Comparison of ENCODE assay signal across 8 cellular contexts in genomic region chr17:35568561-35568960, GRCh38. TPM values are rescaled to one million over a fixed set of nuclear protein-coding genes. Genes with fewer than 3 reads are reported as not detected.
DNase-seq lines count a peak whose midpoint lies in the region; FAIRE-seq and TF ChIP-seq lines count a peak whose summit lies in the region.

No MANE protein-coding gene starts in this region.

- no peaks in the 10 kb centered on the region for H3K9me2 ChIP-seq in hepatocyte (replicated peaks; ENCODE audit: insufficient read depth)

- FAIRE-seq in small intestine (lab: Jason Lieb, UNC): no peak

- H2AFZ ChIP-seq in hepatocyte: peak overlapping the region; percentile 74

- peaks cover 41% of the 10 kb centered on the region for H3K79me2 ChIP-seq in hepatocyte

- DNase-seq in G401 (ENCODE audit: low spot score): peak; percentile 13
- DNase-seq in NB4 (ENCODE audit: low read depth): peak; percentile 56
- DNase-seq in activated naive CD4-positive, alpha-beta T cell treated with anti-CD3 and anti-CD28 coated beads for 36 hours: peak; percentile 54
- peak; percentile 61 for DNase-seq in hepatocyte (ENCODE audit: low spot score)
- DNase-seq in small intestine: peak; percentile 71
- no peak for DNase-seq in T1000 (lab: John Stamatoyannopoulos, UW)
- DNase-seq in midbrain (lab: John Stamatoyannopoulos, UW): no peak
- no peak for DNase-seq in NCI-H146 treated with DMSO at 0.1 percent for 48 hours (lab: John Stamatoyannopoulos, UW; ENCODE audit: unreplicated experiment)

- H3K27ac Mint-ChIP-seq in activated naive CD4-positive, alpha-beta T cell treated with anti-CD3 and anti-CD28 coated beads for 36 hours: peak overlapping the region; percentile 86

- no peak for TF ChIP-seq CTCF in NB4 (IDR thresholded peaks at IDR 0.05; ENCODE audit: low read depth, low read length)
- TF ChIP-seq CTCF in hepatocyte (IDR thresholded peaks at IDR 0.05; ENCODE audit: poor library complexity): no peak

- H3K4me1 ChIP-seq in hepatocyte (ENCODE audit: insufficient read depth) (peaks cover 18% of the 10 kb centered on the region), small intestine (ENCODE audit: control insufficient read depth in 2 of 2, insufficient read depth in 1 of 2, low read depth in 1 of 2, low read length in 1 of 2) (peaks cover 0 to 5% of the 10 kb centered on the region in 2 donors)

- H4K20me1 ChIP-seq in hepatocyte (ENCODE audit: insufficient read depth, poor library complexity, severe bottlenecking): no peaks in the 10 kb centered on the region

- no peaks in the 10 kb centered on the region for H3K9me3 ChIP-seq in hepatocyte (ENCODE audit: low read depth)
- H3K9me3 ChIP-seq in small intestine (ENCODE audit: control insufficient read depth, low read depth): no peaks in the 10 kb centered on the region

- peak overlapping the region; percentile 80 for H3K27ac ChIP-seq in hepatocyte
- peak overlapping the region; percentile 79 to 94 for H3K27ac ChIP-seq in small intestine (ENCODE audit: low read depth in 1 of 2, low read length in 1 of 2)

- no peaks in the 10 kb centered on the region for H3K9me3 Mint-ChIP-seq in activated naive CD4-positive, alpha-beta T cell treated with anti-CD3 and anti-CD28 coated beads for 36 hours

- peak overlapping the region; percentile 83 for H3K4me2 ChIP-seq in hepatocyte

- no peaks in the 10 kb centered on the region for H3K36me3 ChIP-seq in hepatocyte (replicated peaks; ENCODE audit: insufficient read depth, low read depth)
- H3K36me3 ChIP-seq in small intestine (ENCODE audit: control insufficient read depth in 2 of 2, insufficient read depth in 2 of 2, low read length in 2 of 2): no peaks in the 10 kb centered on the region

- peak overlapping the region; percentile 82 for H3K4me3 Mint-ChIP-seq in activated naive CD4-positive, alpha-beta T cell treated with anti-CD3 and anti-CD28 coated beads for 36 hours

- peaks cover 29% of the 10 kb centered on the region for H3K4me1 Mint-ChIP-seq in activated naive CD4-positive, alpha-beta T cell treated with anti-CD3 and anti-CD28 coated beads for 36 hours (ENCODE audit: low read depth)

- in situ Hi-C loops in G401 (cut with HindIII; ENCODE audit: low sequenced_read_pairs): no loop called here

- TF ChIP-seq POLR2A in NB4 (IDR thresholded peaks at IDR 0.05; ENCODE audit: extremely low read depth, insufficient read length): no peak

- intact Hi-C loops in activated naive CD4-positive, alpha-beta T cell treated with anti-CD3 and anti-CD28 coated beads for 36 hours (cut with micrococcal nuclease): loop anchor here (1.0 kb wide), 2 partner anchors 10 to 19 kb away; partner anchors contain the start of genes AP2B1 and PEX12

- peaks cover 4% of the 10 kb centered on the region for H3K36me3 Mint-ChIP-seq in activated naive CD4-positive, alpha-beta T cell treated with anti-CD3 and anti-CD28 coated beads for 36 hours (ENCODE audit: low read depth)

- H3K27me3 ChIP-seq in hepatocyte (peaks cover 4% of the 10 kb centered on the region), small intestine (ENCODE audit: control insufficient read depth in 2 of 2, insufficient read depth in 2 of 2, low read length in 2 of 2) (no peaks in the 10 kb centered on the region)

- CTCF ChIA-PET in activated naive CD4-positive, alpha-beta T cell treated with anti-CD3 and anti-CD28 coated beads for 36 hours (lab: Charles Lee): interaction anchor here (1.0 kb wide), 3 partner anchors 10 to 256 kb away, joined by 3 to 4 read pairs (median 3); partner anchors contain the start of gene PEX12

- H3K4me3 ChIP-seq in NB4 (ENCODE audit: low read depth, low read length) (peak overlapping the region; percentile 100), hepatocyte (peak overlapping the region; percentile 54), small intestine (ENCODE audit: low read depth in 1 of 2, low read length in 2 of 2) (peak overlapping the region; percentile 64 to 67)

- no peaks in the 10 kb centered on the region for H3K27me3 Mint-ChIP-seq in activated naive CD4-positive, alpha-beta T cell treated with anti-CD3 and anti-CD28 coated beads for 36 hours (ENCODE audit: low read depth)

- 30% methylated on average over 15 of the region's 15 CpGs for WGBS in hepatocyte (ENCODE audit: low lambda C conversion rate, missing lambda C conversion rate)
- 6 to 20% (median 11%) methylated on average over 15 of the region's 15 CpGs for WGBS in small intestine, 3 donors

RNA-seq across cellular contexts. Expression of gene SLFN14, which starts 7.9 kb away (rescaled TPM):
- not detected in 2 replicates for total RNA-seq in G401 (2014; rRNA removed; shearing (Covaris generic))
- not detected for total RNA-seq in activated naive CD4-positive, alpha-beta T cell treated with anti-CD3 and anti-CD28 coated beads for 36 hours
- total RNA-seq in hepatocyte: not detected in 2 replicates
- polyA plus RNA-seq in hepatocyte (not detected in 2 replicates), small intestine (not detected)

RNA-seq across cellular contexts. Expression of gene PEX12, which starts 9.8 kb away (rescaled TPM):
- 2.4 and 5.7 TPM in 2 replicates for total RNA-seq in G401 (2014; rRNA removed; shearing (Covaris generic))
- 1 to 10 TPM; 6.2 to 6.5 TPM for total RNA-seq in activated naive CD4-positive, alpha-beta T cell treated with anti-CD3 and anti-CD28 coated beads for 36 hours
- total RNA-seq in hepatocyte: 10.5 and 10.8 TPM in 2 replicates
- 3.6 and 9.0 TPM in 2 replicates for polyA plus RNA-seq in hepatocyte
- polyA plus RNA-seq in small intestine: 1 to 10 TPM; 2.9 to 3.6 (median 3.2) TPM

RNA-seq across cellular contexts. Expression of gene AP2B1, which starts 18.6 kb away (rescaled TPM):
- 104 and 126 TPM in 2 replicates for total RNA-seq in G401 (2014; rRNA removed; shearing (Covaris generic))
- total RNA-seq in activated naive CD4-positive, alpha-beta T cell treated with anti-CD3 and anti-CD28 coated beads for 36 hours: 100 to 1,000 TPM; 158 to 172 TPM
- 87.0 and 100 TPM in 2 replicates for total RNA-seq in hepatocyte
- 69.8 and 76.1 TPM in 2 replicates for polyA plus RNA-seq in hepatocyte
- polyA plus RNA-seq in small intestine: 10 to 100 TPM; 28.9 to 59.1 (median 31.6) TPM

RNA-seq across cellular contexts. Expression of gene SLFN12L, which starts 31.1 kb away (rescaled TPM):
- not detected in 2 replicates for total RNA-seq in G401 (2014; rRNA removed; shearing (Covaris generic))
- total RNA-seq in activated naive CD4-positive, alpha-beta T cell treated with anti-CD3 and anti-CD28 coated beads for 36 hours: 10 to 100 TPM; 23.5 to 25.2 TPM
- 0.03 TPM in 1 of 2 replicates, not detected in the other for total RNA-seq in hepatocyte
- polyA plus RNA-seq in hepatocyte: not detected in 2 replicates
- polyA plus RNA-seq in small intestine: under 1 TPM in 1 of 3 donors, not detected in 2; 0.34 TPM

Comparison
In these comparisons a context has a peak if more than half of its experiments do, and no peak if none do; other contexts are left out.
1. DNase-seq: peak in G401 (single experiment), NB4 (single experiment), activated naive CD4-positive, alpha-beta T cell treated with anti-CD3 and anti-CD28 coated beads for 36 hours (single experiment), hepatocyte (single experiment) and small intestine (single experiment); none in T1000 (single experiment), midbrain (single experiment) and NCI-H146 treated with DMSO at 0.1 percent for 48 hours (single experiment).
2. Peak in every context shown above with its lines, with median percentiles within 50 percentile points of each other: H3K4me3 ChIP-seq.